26 cellular contexts compared by ENCODE assay signal in genomic region chr20:10277616-10278015, GRCh38. TPM values are rescaled to one million over a fixed set of nuclear protein-coding genes. Genes with fewer than 3 reads are reported as not detected.
"Had no signal": no experiment of that assay in that cellular context is flagged by ENCODE, and none has a peak within 500 bp of the region (broad histone marks: within the 10 kb centered on the region; RNA-seq: fewer than 3 reads in every experiment).

No MANE protein-coding gene starts in this region.

- H3K4me1 ChIP-seq: esophagus squamous epithelium, gastrocnemius medialis, heart right ventricle, left lung, lower lobe of right lung had no signal

- FAIRE-seq: colon, endothelial cell of umbilical vein, islet of Langerhans, keratinocyte had no signal

- ATAC-seq: gastrocnemius medialis; heart right ventricle; left cardiac atrium; left lung; left ventricle myocardium superior; lower lobe of right lung; naive thymus-derived CD4-positive, alpha-beta T cell had no signal

- H3K4me3 ChIP-seq: coronary artery, esophagus squamous epithelium, gastrocnemius medialis, heart right ventricle, left lung, lower lobe of right lung had no signal

- H3K9me3 ChIP-seq: esophagus squamous epithelium, gastrocnemius medialis, heart right ventricle, left lung, lower lobe of right lung had no signal

- H3K36me3 ChIP-seq: esophagus squamous epithelium, gastrocnemius medialis, heart right ventricle, left lung, lower lobe of right lung had no signal

- DNase-seq: dermis blood vessel endothelial cell; dorsolateral prefrontal cortex; effector CD4-positive, alpha-beta T cell; effector memory CD4-positive, alpha-beta T cell; esophagus squamous epithelium; foreskin fibroblast; foreskin melanocyte; gastrocnemius medialis; glutamatergic neuron; head of caudate nucleus; heart right ventricle; hippocampal formation; left cardiac atrium; left lung; left ventricle myocardium superior; lower lobe of right lung; mesenchymal stem cell; midbrain; naive thymus-derived CD4-positive, alpha-beta T cell had no signal

- H3K27me3 ChIP-seq: dorsolateral prefrontal cortex, gastrocnemius medialis had no signal

- H3K27ac ChIP-seq: coronary artery, esophagus squamous epithelium, gastrocnemius medialis, heart right ventricle, left lung, lower lobe of right lung had no signal

RNA-seq across cellular contexts. Expression of gene SNAP25, which starts 59.0 kb away (rescaled TPM):
- total RNA-seq: dermis blood vessel endothelial cell, lung microvascular endothelial cell, mononuclear cell had no signal
- polyA plus RNA-seq: keratinocyte had no signal
